In the genomic region with DNA sequence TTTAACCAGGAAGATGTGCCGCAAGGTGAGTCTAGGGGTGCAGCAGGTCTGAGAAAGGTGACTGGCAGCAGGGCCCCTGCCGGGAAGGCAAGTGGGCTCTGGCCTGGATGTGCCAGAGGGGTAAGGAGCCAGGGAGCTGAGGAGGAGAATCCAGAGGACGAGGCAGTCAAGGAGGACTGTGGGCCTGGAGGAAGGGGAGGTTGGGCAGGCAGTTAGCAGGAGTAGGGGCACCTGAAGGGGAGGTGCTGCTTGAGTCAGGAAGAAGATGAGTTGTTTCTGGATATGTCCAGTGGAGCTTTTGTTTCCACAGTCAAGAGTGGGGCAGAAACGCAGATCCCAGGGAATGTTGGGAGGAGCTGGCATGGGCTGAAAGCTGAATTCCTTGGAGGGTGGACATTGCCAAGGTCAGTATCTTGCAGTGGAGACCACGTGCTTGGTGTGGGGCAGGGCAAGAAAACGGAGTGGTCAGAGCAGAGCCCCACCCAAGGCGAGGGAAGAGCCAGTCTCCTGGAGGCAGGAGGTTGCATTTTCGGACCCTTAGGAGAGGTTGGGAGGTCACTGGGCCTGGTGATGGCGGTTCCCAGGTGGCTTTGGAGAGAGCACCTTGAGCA, we compare ENCODE assay signal across 30 cellular contexts. TPM values are rescaled to one million over a fixed set of nuclear protein-coding genes. Genes with fewer than 3 reads are reported as not detected.
A peak's percentile ranks its signal among the peaks of the same experiment; 100 is the strongest.
DNase-seq lines count a peak whose midpoint lies in the region; ATAC-seq and TF ChIP-seq lines count a peak whose summit lies in the region.
"Had no signal": no experiment of that assay in that cellular context is flagged by ENCODE, and none has a peak within 500 bp of the region (broad histone marks: within the 10 kb centered on the region; RNA-seq: fewer than 3 reads in every experiment).

No MANE protein-coding gene starts in this region.

- no peaks in the 10 kb centered on the region for H3K4me1 Mint-ChIP-seq in activated CD4-positive, alpha-beta T cell treated with anti-CD3 and anti-CD28 coated beads, Interleukin-2, amount 10 ng/mL, durations not matched to agents 24 days and 14 days
- H3K4me1 Mint-ChIP-seq in neural crest cell (peaks cover 24% of the 10 kb centered on the region), natural killer cell (no peaks in the 10 kb centered on the region)
- H3K4me1 Mint-ChIP-seq: activated naive CD4-positive, alpha-beta T cell treated with anti-CD3 and anti-CD28 coated beads, Interleukin-2, amount 50 U/mL, for 24 hours; nephron had no signal

- 92% methylated on average over 9 of the region's 9 CpGs for WGBS in prostate gland

- ATAC-seq in natural killer cell (no peak), GM21529 (IDR thresholded peaks at IDR 0.05; ENCODE audit: unreplicated experiment) (no peak)
- ATAC-seq: foreskin keratinocyte, HCT116 had no signal

- H3K27me3 Mint-ChIP-seq in activated CD4-positive, alpha-beta T cell treated with anti-CD3 and anti-CD28 coated beads, Interleukin-2, amount 10 ng/mL, durations not matched to agents 24 days and 14 days: no peaks in the 10 kb centered on the region
- H3K27me3 Mint-ChIP-seq in neural crest cell (ENCODE audit: low read depth): no peaks in the 10 kb centered on the region
- H3K27me3 Mint-ChIP-seq in natural killer cell (ENCODE audit: low read depth in 2 of 2): peaks cover 0 to 4% of the 10 kb centered on the region in 2 donors
- H3K27me3 Mint-ChIP-seq: activated naive CD4-positive, alpha-beta T cell treated with anti-CD3 and anti-CD28 coated beads, Interleukin-2, amount 50 U/mL, for 24 hours had no signal

- no peaks in the 10 kb centered on the region for H3K9me3 Mint-ChIP-seq in activated CD4-positive, alpha-beta T cell treated with anti-CD3 and anti-CD28 coated beads, Interleukin-2, amount 10 ng/mL, durations not matched to agents 24 days and 14 days
- H3K9me3 Mint-ChIP-seq in neural crest cell (peaks cover 2% of the 10 kb centered on the region), natural killer cell (no peaks in the 10 kb centered on the region)
- H3K9me3 Mint-ChIP-seq: activated naive CD4-positive, alpha-beta T cell treated with anti-CD3 and anti-CD28 coated beads, Interleukin-2, amount 50 U/mL, for 24 hours; nephron had no signal

- no peak overlapping the region for H3K4me3 ChIP-seq in adipocyte (ENCODE audit: low read length)
- no peak overlapping the region for H3K4me3 ChIP-seq in tibial artery
- no peak overlapping the region for H3K4me3 ChIP-seq in prostate gland
- H3K4me3 ChIP-seq: colonic mucosa, PC-9, transverse colon had no signal

- TF ChIP-seq CTCF in neural crest cell (conservative IDR thresholded peaks at IDR 0.05): no peak
- no peak for TF ChIP-seq CTCF in tibial artery (IDR thresholded peaks at IDR 0.05)
- TF ChIP-seq CTCF in natural killer cell (IDR thresholded peaks at IDR 0.05): no peak
- TF ChIP-seq CTCF in prostate gland (IDR thresholded peaks at IDR 0.05): no peak

- H3K4me1 ChIP-seq in adipocyte (ENCODE audit: control insufficient read depth, insufficient read depth, low read length) (peaks cover 33% of the 10 kb centered on the region), tibial artery (peaks cover 0 to 58% (median 48%) of the 10 kb centered on the region in 4 donors), prostate gland (replicated peaks) (no peaks in the 10 kb centered on the region)
- H3K4me1 ChIP-seq: colonic mucosa had no signal

- no peak overlapping the region for H3K27ac Mint-ChIP-seq in activated CD4-positive, alpha-beta T cell treated with anti-CD3 and anti-CD28 coated beads, Interleukin-2, amount 10 ng/mL, durations not matched to agents 24 days and 14 days
- H3K27ac Mint-ChIP-seq in neural crest cell (ENCODE audit: unreplicated experiment): peak overlapping the region; percentile 74
- H3K27ac Mint-ChIP-seq in natural killer cell: no peak overlapping the region
- H3K27ac Mint-ChIP-seq: activated naive CD4-positive, alpha-beta T cell treated with anti-CD3 and anti-CD28 coated beads, Interleukin-2, amount 50 U/mL, for 24 hours; CD14-positive monocyte; nephron had no signal

- DNase-seq in activated CD4-positive, alpha-beta T cell treated with anti-CD3 and anti-CD28 coated beads, Interleukin-2, amount 10 ng/mL, durations not matched to agents 24 days and 14 days: peak; percentile 32
- DNase-seq in activated CD4-positive, alpha-beta T cell treated with anti-CD3 and anti-CD28 coated beads, Interleukin-2, amount 50 U/mL, for 48 hours: no peak
- no peak for DNase-seq in adipocyte (ENCODE audit: low read depth)
- no peak for DNase-seq in neural crest cell (ENCODE audit: low read depth, low spot score)
- DNase-seq in tibial artery: no peak
- DNase-seq in natural killer cell: no peak
- no peak for DNase-seq in prostate gland (ENCODE audit: low spot score)
- DNase-seq: activated CD4-positive, alpha-beta T cell treated with anti-CD3 and anti-CD28 coated beads for 1 hour; amygdala; Caco-2; colonic mucosa; DMS79 treated with DMSO at 0.1 percent for 48 hours; effector CD8-positive, alpha-beta T cell; foreskin keratinocyte; GDM1; Kasumi-1; NCI-H1417 treated with DMSO at 0.1 percent for 48 hours; NCI-H2081; NCI-H69; PC-9; SHP77; stimulated activated CD4-positive, alpha-beta T cell treated with anti-CD3 and anti-CD28 coated beads, Interleukin-4, amount 100 ng/mL, for 24 hours; transverse colon had no signal

- no peaks in the 10 kb centered on the region for H3K36me3 ChIP-seq in adipocyte (ENCODE audit: control insufficient read depth, insufficient read depth, low read length, severe bottlenecking)
- H3K36me3 ChIP-seq in tibial artery: no peaks in the 10 kb centered on the region
- H3K36me3 ChIP-seq in prostate gland: no peaks in the 10 kb centered on the region
- H3K36me3 ChIP-seq: colonic mucosa, transverse colon had no signal

- no peak for TF ChIP-seq POLR2A in prostate gland (IDR thresholded peaks at IDR 0.05)

- H3K27ac ChIP-seq in tibial artery (peak overlapping the region; percentile 71 to 74), prostate gland (no peak overlapping the region)
- H3K27ac ChIP-seq: colonic mucosa, foreskin keratinocyte, transverse colon had no signal

- no peak overlapping the region for H3K4me3 Mint-ChIP-seq in activated CD4-positive, alpha-beta T cell treated with anti-CD3 and anti-CD28 coated beads, Interleukin-2, amount 10 ng/mL, durations not matched to agents 24 days and 14 days
- H3K4me3 Mint-ChIP-seq in neural crest cell: no peak overlapping the region
- H3K4me3 Mint-ChIP-seq in natural killer cell: no peak overlapping the region
- H3K4me3 Mint-ChIP-seq: activated naive CD4-positive, alpha-beta T cell treated with anti-CD3 and anti-CD28 coated beads, Interleukin-2, amount 50 U/mL, for 24 hours; CD14-positive monocyte; nephron had no signal

- H3K36me3 Mint-ChIP-seq in activated CD4-positive, alpha-beta T cell treated with anti-CD3 and anti-CD28 coated beads, Interleukin-2, amount 10 ng/mL, durations not matched to agents 24 days and 14 days (ENCODE audit: low read depth): no peaks in the 10 kb centered on the region
- peaks cover 16% of the 10 kb centered on the region for H3K36me3 Mint-ChIP-seq in neural crest cell (ENCODE audit: low read depth)
- H3K36me3 Mint-ChIP-seq in natural killer cell: no peaks in the 10 kb centered on the region
- H3K36me3 Mint-ChIP-seq: activated naive CD4-positive, alpha-beta T cell treated with anti-CD3 and anti-CD28 coated beads, Interleukin-2, amount 50 U/mL, for 24 hours; CD14-positive monocyte had no signal

- peak overlapping the region; percentile 28 for H3K9ac ChIP-seq in adipocyte (ENCODE audit: low read length)

- H3K27me3 ChIP-seq in adipocyte (replicated peaks; ENCODE audit: control insufficient read depth, insufficient read depth, low read length) (no peaks in the 10 kb centered on the region), tibial artery (no peaks in the 10 kb centered on the region), prostate gland (replicated peaks; ENCODE audit: insufficient read depth) (no peaks in the 10 kb centered on the region)
- H3K27me3 ChIP-seq: colonic mucosa, foreskin keratinocyte, transverse colon had no signal

- intact Hi-C loops in activated CD4-positive, alpha-beta T cell treated with anti-CD3 and anti-CD28 coated beads, Interleukin-2, amount 10 ng/mL, durations not matched to agents 24 days and 14 days (cut with micrococcal nuclease): no loop called here
- intact Hi-C loops in tibial artery (cut with DNase I; ENCODE audit: low total_unique reads): no loop called here
- intact Hi-C loops in natural killer cell (cut with micrococcal nuclease): no loop called here
- intact Hi-C loops in prostate gland (cut with DNase I): no loop called here

- H3K9me3 ChIP-seq in adipocyte (ENCODE audit: control insufficient read depth, low read length) (no peaks in the 10 kb centered on the region), tibial artery (no peaks in the 10 kb centered on the region), prostate gland (no peaks in the 10 kb centered on the region)
- H3K9me3 ChIP-seq: Caco-2, colonic mucosa, transverse colon had no signal

RNA-seq across cellular contexts. Expression of a gene that starts 34.0 kb away (rescaled TPM):
- 1.2 and 1.3 TPM in 2 replicates for total RNA-seq in activated CD4-positive, alpha-beta T cell treated with anti-CD3 and anti-CD28 coated beads, Interleukin-2, amount 10 ng/mL, durations not matched to agents 24 days and 14 days
- total RNA-seq in neural crest cell (8.6 and 9.2 TPM in 2 replicates), natural killer cell (1 to 10 TPM; 1.1 to 1.7 (median 1.1) TPM), prostate gland (10 to 100 TPM in 1 of 2 donors, 1 to 10 TPM in 1; 8.1 to 31.9 TPM)

RNA-seq across cellular contexts. Expression of a gene that starts 53.3 kb away (rescaled TPM):
- total RNA-seq in activated CD4-positive, alpha-beta T cell treated with anti-CD3 and anti-CD28 coated beads, Interleukin-2, amount 10 ng/mL, durations not matched to agents 24 days and 14 days: not detected in 2 replicates
- total RNA-seq in neural crest cell (0.34 and 0.77 TPM in 2 replicates), natural killer cell (1 to 10 TPM in 1 of 3 donors, under 1 TPM in 1, not detected in 1; 0.56 to 1.0 TPM), prostate gland (100 to 1,000 TPM in 1 of 2 donors, 10 to 100 TPM in 1; 41.4 to 132 TPM)
- total RNA-seq: A172, foreskin keratinocyte, kidney epithelial cell, PC-9 had no signal

Comparison
In these comparisons a context has a peak if more than half of its experiments do, and no peak if none do; other contexts are left out.
1. H3K27ac ChIP-seq: peak in tibial artery (2 of 2); none in prostate gland (0 of 2).
2. RNA of a gene that starts 53.3 kb away (total RNA-seq): 41.4 to 132 TPM in prostate gland; 0.34 to 0.77 TPM in neural crest cell, 0.56 to 1.0 TPM in natural killer cell and not detected in activated CD4-positive, alpha-beta T cell treated with anti-CD3 and anti-CD28 coated beads, Interleukin-2, amount 10 ng/mL, durations not matched to agents 24 days and 14 days; every median in the first group is over 10 times any median in the second.